Comparison of ENCODE assay signal across 27 cellular contexts in genomic region chr2:20368706-20369105, GRCh38.
"Had no signal": no experiment of that assay in that cellular context is flagged by ENCODE, and none has a peak within 500 bp of the region (broad histone marks: within the 10 kb centered on the region; RNA-seq: fewer than 3 reads in every experiment).

No MANE protein-coding gene starts in this region.

- H3K36me3 ChIP-seq: Peyer's patch, SJSA1 had no signal

- H3K27me3 ChIP-seq: Peyer's patch, SJSA1 had no signal

- DNase-seq: activated CD4-positive, alpha-beta T cell treated with anti-CD3 and anti-CD28 coated beads for 1 hour; activated CD4-positive, alpha-beta T cell treated with anti-CD3 and anti-CD28 coated beads, Interleukin-2, amount 10 ng/mL, durations not matched to agents 24 days and 14 days; activated CD4-positive, alpha-beta T cell treated with anti-CD3 and anti-CD28 coated beads, Interleukin-2, amount 50 U/mL, for 48 hours; activated CD8-positive, alpha-beta memory T cell treated with anti-CD3 and anti-CD28 coated beads, Interleukin-2, amount 10 ng/mL, durations not matched to agents 7 days and 5 days; activated effector memory CD4-positive, alpha-beta T cell treated with Interleukin-2 at 50 U/mL for 16 hours; activated naive CD4-positive, alpha-beta T cell; activated naive CD8-positive, alpha-beta T cell treated with anti-CD3 and anti-CD28 coated beads, Interleukin-2, amount 50 U/mL, for 24 hours; activated T-cell treated with anti-CD3 and anti-CD28 coated beads, Interleukin-2, amount 50 U/mL, for 24 hours; amygdala; Kasumi-1; KBM-7; NCI-H1105 treated with DMSO at 0.1 percent for 48 hours; NCI-H1436 treated with DMSO at 0.1 percent for 48 hours; NCI-H187 treated with DMSO at 0.1 percent for 48 hours; NCI-H2081 treated with DMSO at 0.1 percent for 48 hours; NCI-H446; NCI-H524; Peyer's patch; SHP77 had no signal

- ATAC-seq: activated CD8-positive, alpha-beta memory T cell treated with anti-CD3 and anti-CD28 coated beads, Interleukin-2, amount 10 ng/mL, durations not matched to agents 7 days and 5 days; activated naive CD8-positive, alpha-beta T cell treated with anti-CD3 and anti-CD28 coated beads, Interleukin-2, amount 50 U/mL, for 24 hours; SK-N-SH treated with all-trans-retinoic acid at 6 μM for 48 hours; WTC11 had no signal

- H3K4me3 ChIP-seq: Peyer's patch, SJSA1 had no signal

- H3K4me1 ChIP-seq: Peyer's patch had no signal

- FAIRE-seq: astrocyte had no signal

- H3K27me3 Mint-ChIP-seq: activated CD4-positive, alpha-beta T cell treated with anti-CD3 and anti-CD28 coated beads, Interleukin-2, amount 10 ng/mL, durations not matched to agents 24 days and 14 days; activated naive CD4-positive, alpha-beta T cell treated with anti-CD3 and anti-CD28 coated beads, Interleukin-2, amount 50 U/mL, for 24 hours had no signal

- H3K27ac ChIP-seq: Peyer's patch, SJSA1 had no signal

- H3K9me3 Mint-ChIP-seq: activated naive CD4-positive, alpha-beta T cell treated with anti-CD3 and anti-CD28 coated beads, Interleukin-2, amount 50 U/mL, for 24 hours had no signal

- H3K27ac Mint-ChIP-seq: activated CD4-positive, alpha-beta T cell treated with anti-CD3 and anti-CD28 coated beads, Interleukin-2, amount 10 ng/mL, durations not matched to agents 24 days and 14 days; activated CD8-positive, alpha-beta memory T cell treated with anti-CD3 and anti-CD28 coated beads, Interleukin-2, amount 10 ng/mL, durations not matched to agents 7 days and 5 days; activated naive CD4-positive, alpha-beta T cell treated with anti-CD3 and anti-CD28 coated beads, Interleukin-2, amount 50 U/mL, for 24 hours; activated naive CD8-positive, alpha-beta T cell treated with anti-CD3 and anti-CD28 coated beads, Interleukin-2, amount 50 U/mL, for 24 hours; activated T-cell treated with anti-CD3 and anti-CD28 coated beads, Interleukin-2, amount 50 U/mL, for 24 hours; activated T-helper 1 cell treated with anti-CD3 and anti-CD28 coated beads, Interleukin-12 subunit alpha, Interleukin-12 subunit beta, Interleukin-2, Interleukin-4 antibody, amounts not matched to agents 30 ng/mL and 10 ng/mL and 1 ng/mL, durations not matched to agents 14 hours and 24 hours and 36 hours; brain; WTC11 had no signal

- H3K9me3 ChIP-seq: Peyer's patch, SJSA1 had no signal

- H3K4me3 Mint-ChIP-seq: activated CD4-positive, alpha-beta T cell treated with anti-CD3 and anti-CD28 coated beads, Interleukin-2, amount 10 ng/mL, durations not matched to agents 24 days and 14 days; activated CD8-positive, alpha-beta memory T cell treated with anti-CD3 and anti-CD28 coated beads, Interleukin-2, amount 10 ng/mL, durations not matched to agents 7 days and 5 days; activated naive CD4-positive, alpha-beta T cell treated with anti-CD3 and anti-CD28 coated beads, Interleukin-2, amount 50 U/mL, for 24 hours; activated naive CD8-positive, alpha-beta T cell treated with anti-CD3 and anti-CD28 coated beads, Interleukin-2, amount 50 U/mL, for 24 hours; activated T-cell treated with anti-CD3 and anti-CD28 coated beads, Interleukin-2, amount 50 U/mL, for 24 hours; activated T-helper 1 cell treated with anti-CD3 and anti-CD28 coated beads, Interleukin-12 subunit alpha, Interleukin-12 subunit beta, Interleukin-2, Interleukin-4 antibody, amounts not matched to agents 30 ng/mL and 10 ng/mL and 1 ng/mL, durations not matched to agents 14 hours and 24 hours and 36 hours; brain; T-helper 1 cell treated with Interleukin-12 subunit alpha and Interleukin-12 subunit beta and Interleukin-4 antibody, amounts not matched to agents 30 μg/mL and 1 μg/mL, for 36 hours; WTC11 had no signal

- H3K36me3 Mint-ChIP-seq: activated naive CD4-positive, alpha-beta T cell treated with anti-CD3 and anti-CD28 coated beads, Interleukin-2, amount 50 U/mL, for 24 hours; brain had no signal
